ENCODE assay signal across 9 cellular contexts in genomic region chr16:25048146-25048618, GRCh38. TPM values are rescaled to one million over a fixed set of nuclear protein-coding genes. Genes with fewer than 3 reads are reported as not detected.
DNase-seq lines count a peak whose midpoint lies in the region; ATAC-seq and TF ChIP-seq lines count a peak whose summit lies in the region.
"Had no signal": no experiment of that assay in that cellular context is flagged by ENCODE, and none has a peak within 500 bp of the region (broad histone marks: within the 10 kb centered on the region; RNA-seq: fewer than 3 reads in every experiment).

No MANE protein-coding gene starts in this region.

- H3K4me1 ChIP-seq in esophagus (ENCODE audit: control insufficient read depth in 2 of 2, insufficient read depth in 2 of 2, low read length in 1 of 2) (no peaks in the 10 kb centered on the region), gastrocnemius medialis (peaks cover 25 to 27% of the 10 kb centered on the region in 2 donors)

- in situ Hi-C loops in gastrocnemius medialis (cut with MboI; ENCODE audit: low sequenced_read_pairs in 4 of 4) = no loop called here

- DNase-seq in GM12864 (ENCODE audit: low read depth) = no peak
- no peak for DNase-seq in SK-N-MC (ENCODE audit: low read depth, low spot score)
- DNase-seq in gastrocnemius medialis = no peak
- DNase-seq in stimulated activated CD4-positive, alpha-beta T cell treated with anti-CD3 and anti-CD28 coated beads, Interleukin-4, amount 100 ng/mL, for 24 hours = no peak
- no peak for DNase-seq in COLO829 (ENCODE audit: low spot score)
- DNase-seq in NCI-H510A (lab: John Stamatoyannopoulos, UW) = no peak
- DNase-seq: NCI-H1436 treated with DMSO at 0.1 percent for 48 hours had no signal

- 29 to 33% methylated on average over 4 of the region's 4 CpGs for WGBS in esophagus, 2 donors

- no peak for TF ChIP-seq CTCF in GM12864 (IDR thresholded peaks at IDR 0.05; ENCODE audit: low read depth, low read length, missing control alignments)
- no peak for TF ChIP-seq CTCF in gastrocnemius medialis (IDR thresholded peaks at IDR 0.05 in 4 of 5, conservative IDR thresholded peaks at IDR 0.05 in 1 of 5)

- H3K4me3 ChIP-seq in GM12864 (ENCODE audit: low read depth, low read length) (peak overlapping the region; percentile 33), SK-N-MC (peak overlapping the region; percentile 71), esophagus (ENCODE audit: low read depth in 1 of 2, low read length in 2 of 2) (peak overlapping the region in 1 of 2 donors; percentile 32), gastrocnemius medialis (peak overlapping the region; percentile 56 to 66 (median 61))

- no peak for TF ChIP-seq POLR2A in gastrocnemius medialis (IDR thresholded peaks at IDR 0.05)

- no peaks in the 10 kb centered on the region for H3K27me3 ChIP-seq in esophagus (ENCODE audit: control insufficient read depth in 1 of 2, insufficient read depth in 2 of 2, low read length in 2 of 2)
- no peaks in the 10 kb centered on the region for H3K27me3 ChIP-seq in gastrocnemius medialis

- peak overlapping the region; percentile 94 for H3K27ac ChIP-seq in SK-N-MC
- peak overlapping the region; percentile 74 to 86 for H3K27ac ChIP-seq in esophagus (ENCODE audit: low read depth in 2 of 2, low read length in 1 of 2)
- peak overlapping the region; percentile 87 to 93 (median 90) for H3K27ac ChIP-seq in gastrocnemius medialis

- H3K9me3 ChIP-seq in SK-N-MC (ENCODE audit: low read depth, low read length) = no peaks in the 10 kb centered on the region
- H3K9me3 ChIP-seq in esophagus (ENCODE audit: control insufficient read depth in 2 of 2, insufficient read depth in 1 of 2, low read depth in 1 of 2, low read length in 1 of 2) = no peaks in the 10 kb centered on the region
- H3K9me3 ChIP-seq in gastrocnemius medialis = no peaks in the 10 kb centered on the region

- intact Hi-C loops in gastrocnemius medialis (cut with DNase I; ENCODE audit: low total_unique reads) = no loop called here

- peak overlapping the region; percentile 68 for H3K9ac ChIP-seq in SK-N-MC (ENCODE audit: insufficient read length)

- no peak for ATAC-seq in gastrocnemius medialis
- no peak for ATAC-seq in HG02678 (IDR thresholded peaks at IDR 0.05; ENCODE audit: unreplicated experiment)

- H3K36me3 ChIP-seq in SK-N-MC (ENCODE audit: insufficient read depth, low read length) (no peaks in the 10 kb centered on the region), esophagus (ENCODE audit: control insufficient read depth in 2 of 2, insufficient read depth in 2 of 2, low read length in 1 of 2) (no peaks in the 10 kb centered on the region), gastrocnemius medialis (no peaks in the 10 kb centered on the region)

RNA-seq across cellular contexts. Expression of gene ARHGAP17, which starts 33.0 kb away (rescaled TPM):
- polyA plus RNA-seq in esophagus = 10 to 100 TPM; 21.7 to 25.0 TPM
- total RNA-seq in gastrocnemius medialis = 10 to 100 TPM; 20.0 to 31.5 (median 28.0) TPM
